11 cellular contexts compared by ENCODE assay signal in the genomic region with DNA sequence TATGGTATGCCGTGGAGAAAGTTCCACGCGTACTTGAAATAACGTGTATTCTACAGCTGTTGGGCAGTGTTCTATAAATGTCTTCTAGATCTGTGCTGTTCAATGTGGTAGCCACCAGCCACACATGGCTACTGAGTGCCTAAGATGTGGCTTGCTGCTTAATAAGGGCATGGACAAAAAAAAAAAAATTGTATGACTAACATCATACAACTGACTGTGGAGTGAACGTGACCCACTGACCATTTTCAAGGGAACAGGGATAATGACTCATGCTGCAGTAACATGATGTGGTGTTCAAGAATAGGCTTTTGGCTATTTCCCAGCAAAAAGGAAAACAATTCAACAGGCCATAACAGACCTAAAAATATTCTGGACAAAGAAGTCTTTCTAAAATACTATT. TPM values are rescaled to one million over a fixed set of nuclear protein-coding genes. Genes with fewer than 3 reads are reported as not detected.
A peak's percentile ranks its signal among the peaks of the same experiment; 100 is the strongest.
DNase-seq lines count a peak whose midpoint lies in the region; ATAC-seq and TF ChIP-seq lines count a peak whose summit lies in the region.
"Had no signal": no experiment of that assay in that cellular context is flagged by ENCODE, and none has a peak within 500 bp of the region (broad histone marks: within the 10 kb centered on the region; RNA-seq: fewer than 3 reads in every experiment).

No MANE protein-coding gene starts in this region.

- H3K4me3 Mint-ChIP-seq in osteocyte (ENCODE audit: unreplicated experiment), result no peak overlapping the region
- H3K4me3 Mint-ChIP-seq in Calu3 (ENCODE audit: low read depth, unreplicated experiment), result no peak overlapping the region
- H3K4me3 Mint-ChIP-seq in immature natural killer cell, result no peak overlapping the region
- no peak overlapping the region for H3K4me3 Mint-ChIP-seq in CD8-positive, alpha-beta T cell

- in situ Hi-C loops in Caki2 (cut with HindIII; ENCODE audit: low pct_unique_long_range_greater_than_20kb, low sequenced_read_pairs), result no loop called here

- no peak overlapping the region for H2AFZ ChIP-seq in MM.1S (ENCODE audit: low read length)

- no peaks in the 10 kb centered on the region for H3K9me2 ChIP-seq in MM.1S (replicated peaks; ENCODE audit: insufficient read depth, low read length)

- no peaks in the 10 kb centered on the region for H3F3A ChIP-seq in MM.1S (ENCODE audit: insufficient read depth, low read length)

- no TSS peak for BruUV-seq in Calu3 (replicated peaks; lab: Mats Ljungman, UMichigan)

- intact Hi-C loops in Calu3 (cut with micrococcal nuclease; ENCODE audit: unreplicated experiment), result no loop called here
- intact Hi-C loops in CD8-positive, alpha-beta T cell (cut with DNase I, micrococcal nuclease), result no loop called here

- no peaks in the 10 kb centered on the region for H4K20me1 ChIP-seq in MM.1S (ENCODE audit: insufficient read depth, low read length)

- no peaks in the 10 kb centered on the region for H3K9me3 ChIP-seq in MM.1S (replicated peaks; ENCODE audit: insufficient read depth, low read length)
- H3K9me3 ChIP-seq in CD8-positive, alpha-beta T cell (ENCODE audit: low read length), result no peaks in the 10 kb centered on the region

- no peak overlapping the region for H3K27ac ChIP-seq in MM.1S (ENCODE audit: low read length)
- H3K27ac ChIP-seq in CD8-positive, alpha-beta T cell (ENCODE audit: low read depth, low read length), result no peak overlapping the region

- no peak overlapping the region for H3K4me2 ChIP-seq in MM.1S (ENCODE audit: low read depth, low read length)

- POLR2A ChIA-PET in CD8-positive, alpha-beta T cell (lab: Charles Lee), result no interaction called here

- H3K36me3 ChIP-seq in MM.1S (replicated peaks; ENCODE audit: insufficient read depth, low read length), result no peaks in the 10 kb centered on the region
- H3K36me3 ChIP-seq in CD8-positive, alpha-beta T cell (ENCODE audit: insufficient read depth, low read length), result no peaks in the 10 kb centered on the region

- H3K27me3 Mint-ChIP-seq in osteocyte (ENCODE audit: unreplicated experiment) (no peaks in the 10 kb centered on the region), Calu3 (ENCODE audit: unreplicated experiment) (no peaks in the 10 kb centered on the region), immature natural killer cell (ENCODE audit: low read depth in 3 of 3) (peaks cover 0 to 3% (median 0%) of the 10 kb centered on the region in 3 donors)
- H3K27me3 Mint-ChIP-seq in CD8-positive, alpha-beta T cell (ENCODE audit: low read depth), result no peaks in the 10 kb centered on the region

- DNase-seq in Caki2 (ENCODE audit: low read depth) (peak; percentile 63), RKO (ENCODE audit: low spot score) (peak; percentile 96), erythroblast (lab: John Stamatoyannopoulos, UW) (peak; percentile 8 to 48), osteocyte (ENCODE audit: extremely low spot score, unreplicated experiment) (no peak), Calu3 (no peak), MM.1S (no peak), immature natural killer cell (no peak)
- no peak for DNase-seq in CD8-positive, alpha-beta T cell
- DNase-seq: activated naive CD4-positive, alpha-beta T cell; GDM1; KBM-7 had no signal

- ATAC-seq in CD8-positive, alpha-beta T cell, result no peak

- H3K9me3 Mint-ChIP-seq in osteocyte (ENCODE audit: unreplicated experiment), result no peaks in the 10 kb centered on the region
- H3K9me3 Mint-ChIP-seq in Calu3 (ENCODE audit: low read depth, unreplicated experiment), result no peaks in the 10 kb centered on the region
- H3K9me3 Mint-ChIP-seq in immature natural killer cell, result no peaks in the 10 kb centered on the region
- no peaks in the 10 kb centered on the region for H3K9me3 Mint-ChIP-seq in CD8-positive, alpha-beta T cell

- H3K27ac Mint-ChIP-seq in osteocyte (ENCODE audit: unreplicated experiment) (peak overlapping the region; percentile 55), Calu3 (ENCODE audit: unreplicated experiment) (no peak overlapping the region), immature natural killer cell (no peak overlapping the region)
- no peak overlapping the region for H3K27ac Mint-ChIP-seq in CD8-positive, alpha-beta T cell

- no peak overlapping the region for H3K9ac ChIP-seq in MM.1S (ENCODE audit: low read length)

- H3K4me1 Mint-ChIP-seq in osteocyte (ENCODE audit: unreplicated experiment) (peaks cover 18% of the 10 kb centered on the region), Calu3 (ENCODE audit: low read depth, unreplicated experiment) (peaks cover 8% of the 10 kb centered on the region), immature natural killer cell (peaks cover 3 to 24% of the 10 kb centered on the region in 2 donors)
- H3K4me1 Mint-ChIP-seq in CD8-positive, alpha-beta T cell (ENCODE audit: low read depth), result peaks cover 27% of the 10 kb centered on the region

- no peaks in the 10 kb centered on the region for H3K4me1 ChIP-seq in MM.1S (ENCODE audit: low read length)
- peaks cover 3% of the 10 kb centered on the region for H3K4me1 ChIP-seq in CD8-positive, alpha-beta T cell (ENCODE audit: insufficient read depth, low read length)

- CTCF ChIA-PET in Calu3 (lab: Charles Lee), result interaction anchor here (0.6 to 0.7 kb wide), 2 partner anchors 44 to 1624 kb away, joined by 3 read pairs; no protein-coding TSS in a partner anchor
- CTCF ChIA-PET in CD8-positive, alpha-beta T cell (lab: Charles Lee), result no interaction called here

- TF ChIP-seq POLR2A in erythroblast (IDR thresholded peaks at IDR 0.05; ENCODE audit: low read length), result no peak

- H3K27me3 ChIP-seq in MM.1S (replicated peaks; ENCODE audit: insufficient read depth, low read length), result no peaks in the 10 kb centered on the region
- H3K27me3 ChIP-seq in CD8-positive, alpha-beta T cell (ENCODE audit: insufficient read depth, low read length), result no peaks in the 10 kb centered on the region

- H3K79me2 ChIP-seq in MM.1S (ENCODE audit: low read length), result peaks cover 18% of the 10 kb centered on the region

- H3K36me3 Mint-ChIP-seq in osteocyte (ENCODE audit: unreplicated experiment) (peaks cover 12% of the 10 kb centered on the region), Calu3 (ENCODE audit: insufficient read depth, unreplicated experiment) (no peaks in the 10 kb centered on the region), immature natural killer cell (peaks cover 7 to 17% (median 15%) of the 10 kb centered on the region in 3 donors)
- peaks cover 35% of the 10 kb centered on the region for H3K36me3 Mint-ChIP-seq in CD8-positive, alpha-beta T cell

- TF ChIP-seq CTCF in osteocyte (IDR thresholded peaks at IDR 0.05) (no peak), Calu3 (IDR thresholded peaks at IDR 0.05; ENCODE audit: unreplicated experiment) (no peak), MM.1S (IDR thresholded peaks at IDR 0.05; ENCODE audit: low read length) (no peak)
- TF ChIP-seq CTCF in CD8-positive, alpha-beta T cell (IDR thresholded peaks at IDR 0.05), result no peak

- no peak overlapping the region for H3K4me3 ChIP-seq in MM.1S (ENCODE audit: low read length)
- no peak overlapping the region for H3K4me3 ChIP-seq in CD8-positive, alpha-beta T cell (ENCODE audit: low read depth, low read length)

RNA-seq across cellular contexts. Expression of a gene that starts 13.0 kb away (rescaled TPM):
- 5.9 and 10.1 TPM in 2 replicates for total RNA-seq in Caki2 (2014; rRNA removed; shearing (Covaris generic); ENCODE audit: low replicate concordance)
- total RNA-seq in osteocyte, result 13.8 and 14.5 TPM in 2 replicates
- total RNA-seq in Calu3 (2022), result 8.1 and 9.4 TPM in 2 replicates
- 1 to 10 TPM; 3.2 to 6.1 (median 3.2) TPM for polyA plus RNA-seq in immature natural killer cell
- total RNA-seq in CD8-positive, alpha-beta T cell, result 10 to 100 TPM; 30.9 to 32.7 TPM

RNA-seq across cellular contexts. Expression of a gene that starts 41.7 kb away (rescaled TPM):
- not detected in 2 replicates for total RNA-seq in Caki2 (2014; rRNA removed; shearing (Covaris generic); ENCODE audit: low replicate concordance)
- total RNA-seq in osteocyte (not detected in 2 replicates), Calu3 (2022) (not detected in 2 replicates)
- polyA plus RNA-seq in immature natural killer cell, result not detected
- not detected for total RNA-seq in CD8-positive, alpha-beta T cell

Comparison
In these comparisons a context has a peak if more than half of its experiments do, and no peak if none do; other contexts are left out.
1. DNase-seq: peak in Caki2 (single experiment), RKO (single experiment) and erythroblast (2 of 2); none in osteocyte (single experiment), Calu3 (single experiment), MM.1S (single experiment), immature natural killer cell (0 of 3) and CD8-positive, alpha-beta T cell (0 of 7).